In genomic region chr6:78916411-78916810, GRCh38 we compare ENCODE assay signal across 22 cellular contexts.
"Had no signal": no experiment of that assay in that cellular context is flagged by ENCODE, and none has a peak within 500 bp of the region (broad histone marks: within the 10 kb centered on the region; RNA-seq: fewer than 3 reads in every experiment).

No MANE protein-coding gene starts in this region.

- H3K36me3 ChIP-seq: left ventricle myocardium inferior, ovary, right atrium auricular region, right lobe of liver, suprapubic skin, thoracic aorta, tibial artery, upper lobe of right lung had no signal

- H3K27me3 ChIP-seq: ovary, right atrium auricular region, right lobe of liver, suprapubic skin, tibial artery, upper lobe of right lung had no signal

- H3K4me1 ChIP-seq: left ventricle myocardium inferior, right atrium auricular region, right lobe of liver, tibial artery, upper lobe of right lung had no signal

- H3K9me3 ChIP-seq: ovary, right lobe of liver had no signal

- DNase-seq: hippocampal formation; kidney; left colon; left ventricle myocardium inferior; midbrain; mucosa of descending colon; naive thymus-derived CD4-positive, alpha-beta T cell; ovary; right lobe of liver; stimulated activated CD4-positive, alpha-beta T cell treated with anti-CD3 and anti-CD28 coated beads, Interleukin-2, amount 100 ng/mL, for 24 hours; stimulated activated CD4-positive, alpha-beta T cell treated with anti-CD3 and anti-CD28 coated beads, Interleukin-4, amount 100 ng/mL, for 1 hour; stimulated activated naive CD4-positive, alpha-beta T cell; tibial artery; trophoblast cell; upper lobe of right lung had no signal

- ATAC-seq: left colon; mucosa of descending colon; naive thymus-derived CD4-positive, alpha-beta T cell; natural killer cell treated with Interleukin-12 subunit alpha and Interleukin-12 subunit beta and Interleukin-15 and Interleukin-18, amount 100 ng/mL, for 72 hours; right lobe of liver; stimulated activated effector memory CD8-positive, alpha-beta T cell treated with anti-CD3 and anti-CD28 coated beads, Interleukin-12 subunit alpha, Interleukin-12 subunit beta, amount 100 ng/mL, for 72 hours; upper lobe of right lung had no signal

- H3K27ac ChIP-seq: left ventricle myocardium inferior, ovary, right atrium auricular region, right lobe of liver, suprapubic skin, thoracic aorta, tibial artery, upper lobe of right lung had no signal

- H3K4me3 ChIP-seq: left ventricle myocardium inferior, lung, mucosa of descending colon, ovary, right atrium auricular region, right lobe of liver, smooth muscle cell, suprapubic skin, thoracic aorta, tibial artery, upper lobe of right lung had no signal
